9 cellular contexts compared by ENCODE assay signal in the genomic region with DNA sequence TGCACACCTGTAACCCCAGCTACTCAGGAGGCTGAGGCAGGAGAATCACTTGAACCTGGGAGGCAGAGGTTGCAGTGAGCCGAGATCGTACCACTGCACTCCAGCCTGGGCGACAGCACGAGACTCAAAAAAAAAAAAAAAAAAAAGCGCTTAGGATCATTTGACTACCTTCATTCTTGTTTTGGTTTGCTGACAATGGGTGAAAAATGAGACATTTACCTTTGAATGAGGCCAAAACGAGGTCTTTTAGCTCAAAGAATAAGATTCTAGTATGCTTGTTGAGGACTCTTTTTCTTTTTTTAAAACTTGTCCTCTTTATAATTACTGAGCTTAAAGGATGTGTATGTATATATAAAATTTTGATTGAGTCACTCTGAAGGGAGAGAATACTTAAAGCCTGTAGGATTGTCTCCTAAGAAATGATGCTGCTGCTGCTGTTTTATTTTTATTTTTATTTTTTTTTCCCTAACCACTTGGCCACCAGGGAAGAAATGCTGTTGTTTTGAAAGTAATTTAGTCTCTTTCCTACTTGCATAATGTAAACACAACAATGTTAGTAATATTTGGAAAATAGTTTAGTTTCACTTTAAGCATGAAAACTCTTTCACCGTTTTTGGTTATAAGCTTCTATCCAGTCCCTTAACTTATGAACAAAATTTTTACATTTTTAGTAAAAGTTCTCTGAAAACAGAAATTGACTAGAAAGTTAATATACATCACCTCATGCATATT. TPM values are rescaled to one million over a fixed set of nuclear protein-coding genes. Genes with fewer than 3 reads are reported as not detected.
DNase-seq lines count a peak whose midpoint lies in the region; ATAC-seq, FAIRE-seq and TF ChIP-seq lines count a peak whose summit lies in the region.
"Had no signal": no experiment of that assay in that cellular context is flagged by ENCODE, and none has a peak within 500 bp of the region (broad histone marks: within the 10 kb centered on the region; RNA-seq: fewer than 3 reads in every experiment).

No MANE protein-coding gene starts in this region.

- BruUV-seq in HepG2 (replicated peaks; lab: Mats Ljungman, UMichigan), result no TSS peak

- CTCF ChIA-PET in HepG2 (lab: Yijun Ruan, JAX; ENCODE audit: low intra/inter-chr PET ratio, low total read pairs), result no interaction called here
- CTCF ChIA-PET in activated CD8-positive, alpha-beta T cell treated with anti-CD3 and anti-CD28 coated beads, Interleukin-2, amount 10 ng/mL, durations not matched to agents 7 days and 5 days (lab: Charles Lee), result interaction anchor here (1.4 to 2.0 kb wide), 3 partner anchors 8 to 154 kb away, joined by 6 to 10 read pairs (median 6); a partner anchor contains a TSS

- peak overlapping the region; percentile 61 for H3K27ac Mint-ChIP-seq in activated CD8-positive, alpha-beta T cell treated with anti-CD3 and anti-CD28 coated beads, Interleukin-2, amount 10 ng/mL, durations not matched to agents 7 days and 5 days
- H3K27ac Mint-ChIP-seq in type B pancreatic cell, result no peak overlapping the region

- TF ChIP-seq RAD21 in liver (IDR thresholded peaks at IDR 0.05), result no peak
- no peak for TF ChIP-seq RAD21 in HepG2 (CRISPR knock-in tag; IDR thresholded peaks at IDR 0.05)

- peaks cover 64% of the 10 kb centered on the region for H3K79me2 ChIP-seq in HepG2 (ENCODE audit: insufficient read depth, low read length)

- H3K27me3 ChIP-seq in liver (ENCODE audit: control insufficient read depth in 4 of 4, insufficient read depth in 4 of 4, low read length in 3 of 4), result no peaks in the 10 kb centered on the region
- H3K27me3 ChIP-seq in HepG2 (ENCODE audit: control insufficient read depth in 1 of 2, insufficient read depth in 2 of 2, low read length in 2 of 2), result no peaks in the 10 kb centered on the region
- no peaks in the 10 kb centered on the region for H3K27me3 ChIP-seq in transverse colon
- H3K27me3 ChIP-seq: esophagus muscularis mucosa had no signal

- H3K27ac ChIP-seq in liver (ENCODE audit: low read depth in 1 of 2, low read length in 2 of 2), result no peak overlapping the region
- H3K27ac ChIP-seq in HepG2 (ENCODE audit: extremely low read length, insufficient read depth, low read length), result no peak overlapping the region
- peak overlapping the region in 3 of 4 donors; percentile 5 to 26 (median 24) for H3K27ac ChIP-seq in transverse colon
- H3K27ac ChIP-seq: esophagus muscularis mucosa had no signal

- TF ChIP-seq CTCF in liver (IDR thresholded peaks at IDR 0.05; ENCODE audit: low read depth, low read length, missing input control) (no peak), HepG2 (CRISPR knock-in tag; IDR thresholded peaks at IDR 0.05) (no peak), transverse colon (IDR thresholded peaks at IDR 0.05) (peak in 1 of 5 experiments; percentile 10), type B pancreatic cell (conservative IDR thresholded peaks at IDR 0.05) (no peak)

- peaks cover 44% of the 10 kb centered on the region for H3K4me1 Mint-ChIP-seq in activated CD8-positive, alpha-beta T cell treated with anti-CD3 and anti-CD28 coated beads, Interleukin-2, amount 10 ng/mL, durations not matched to agents 7 days and 5 days (ENCODE audit: low read depth)
- H3K4me1 Mint-ChIP-seq in type B pancreatic cell (ENCODE audit: unreplicated experiment), result peaks cover 4% of the 10 kb centered on the region

- in situ Hi-C loops in HepG2 (cut with HindIII; ENCODE audit: extremely low pct_ligation_motif_present, low pct_unique_long_range_greater_than_20kb), result no loop called here
- in situ Hi-C loops in transverse colon (cut with MboI; ENCODE audit: low pct_ligation_motif_present in 1 of 4, low pct_unique_long_range_greater_than_20kb in 1 of 4, low sequenced_read_pairs in 3 of 4), result no loop called here

- ATAC-seq in HepG2 (no peak), HG02973 (IDR thresholded peaks at IDR 0.05; ENCODE audit: unreplicated experiment) (peak; percentile 14)
- ATAC-seq in activated CD8-positive, alpha-beta T cell treated with anti-CD3 and anti-CD28 coated beads, Interleukin-2, amount 10 ng/mL, durations not matched to agents 7 days and 5 days, result peak; percentile 3

- H3K9me3 Mint-ChIP-seq in activated CD8-positive, alpha-beta T cell treated with anti-CD3 and anti-CD28 coated beads, Interleukin-2, amount 10 ng/mL, durations not matched to agents 7 days and 5 days (ENCODE audit: insufficient read depth), result no peaks in the 10 kb centered on the region
- no peaks in the 10 kb centered on the region for H3K9me3 Mint-ChIP-seq in type B pancreatic cell

- no peak overlapping the region for H3K4me2 ChIP-seq in HepG2 (ENCODE audit: low read depth, low read length)

- H3K4me3 Mint-ChIP-seq in activated CD8-positive, alpha-beta T cell treated with anti-CD3 and anti-CD28 coated beads, Interleukin-2, amount 10 ng/mL, durations not matched to agents 7 days and 5 days, result peak overlapping the region; percentile 61
- no peak overlapping the region for H3K4me3 Mint-ChIP-seq in type B pancreatic cell

- no peak for FAIRE-seq in HepG2 (lab: Jason Lieb, UNC)

- H3K9me3 ChIP-seq in liver (ENCODE audit: control insufficient read depth in 4 of 4, low read length in 3 of 4) (no peaks in the 10 kb centered on the region), HepG2 (ENCODE audit: low read length) (no peaks in the 10 kb centered on the region), transverse colon (no peaks in the 10 kb centered on the region)
- H3K9me3 ChIP-seq: esophagus muscularis mucosa had no signal

- peaks cover 7% of the 10 kb centered on the region; the same call in 1 of the 2 replicates for H4K20me1 ChIP-seq in HepG2 (ENCODE audit: insufficient read depth, low read length)

- H3K4me3 ChIP-seq in liver (ENCODE audit: low read depth in 1 of 3, low read length in 3 of 3) (no peak overlapping the region), HepG2 (replicated peaks in 1 of 3; ENCODE audit: insufficient read depth in 1 of 3, low read depth in 2 of 3, low read length in 3 of 3) (no peak overlapping the region), transverse colon (peak overlapping the region in 1 of 4 donors; percentile 5)

- H3K9ac ChIP-seq in liver (ENCODE audit: low read depth in 1 of 2, low read length in 2 of 2), result peak overlapping the region; percentile 1 to 27
- H3K9ac ChIP-seq in HepG2 (ENCODE audit: insufficient read depth, low read depth, low read length), result no peak overlapping the region

- peaks cover 47% of the 10 kb centered on the region for H3K36me3 Mint-ChIP-seq in activated CD8-positive, alpha-beta T cell treated with anti-CD3 and anti-CD28 coated beads, Interleukin-2, amount 10 ng/mL, durations not matched to agents 7 days and 5 days (ENCODE audit: low read depth)
- peaks cover 11% of the 10 kb centered on the region for H3K36me3 Mint-ChIP-seq in type B pancreatic cell

- DNase-seq in HepG2 (ENCODE audit: low spot score) (no peak), transverse colon (no peak), germinal center (ENCODE audit: low spot score) (no peak), DMS114 treated with DMSO at 0.1 percent for 48 hours (lab: John Stamatoyannopoulos, UW; ENCODE audit: unreplicated experiment) (no peak), type B pancreatic cell (ENCODE audit: extremely low spot score, unreplicated experiment) (no peak)
- no peak for DNase-seq in activated CD8-positive, alpha-beta T cell treated with anti-CD3 and anti-CD28 coated beads, Interleukin-2, amount 10 ng/mL, durations not matched to agents 7 days and 5 days

- no peak for TF ChIP-seq EP300 in HepG2 (IDR thresholded peaks at IDR 0.05; ENCODE audit: low read depth in 2 of 2, low read length in 2 of 2)
- no peak for TF ChIP-seq EP300 in HepG2 (CRISPR knock-in tag; IDR thresholded peaks at IDR 0.05; ENCODE audit: borderline replicate concordance)
- no peak for TF ChIP-seq EP300 in transverse colon (IDR thresholded peaks at IDR 0.05; ENCODE audit: low read depth)

- no peak overlapping the region for H2AFZ ChIP-seq in HepG2 (ENCODE audit: low read length)

- intact Hi-C loops in HepG2 (cut with micrococcal nuclease; ENCODE audit: unreplicated experiment), result no loop called here
- intact Hi-C loops in transverse colon (cut with DNase I; ENCODE audit: low total_unique reads), result no loop called here

- POLR2A ChIA-PET in HepG2 (lab: Yijun Ruan, JAX), result no interaction called here
- POLR2A ChIA-PET in activated CD8-positive, alpha-beta T cell treated with anti-CD3 and anti-CD28 coated beads, Interleukin-2, amount 10 ng/mL, durations not matched to agents 7 days and 5 days (lab: Charles Lee), result interaction anchor here (0.6 to 1.3 kb wide), 5 partner anchors 8 to 1058 kb away, joined by 3 to 9 read pairs (median 3); a partner anchor contains a TSS

- TF ChIP-seq POLR2A in HepG2 (IDR thresholded peaks at IDR 0.05; ENCODE audit: insufficient read depth in 1 of 2, low read depth in 2 of 2, low read length in 2 of 2), result no peak
- no peak for TF ChIP-seq POLR2A in transverse colon (IDR thresholded peaks at IDR 0.05)

- H3K36me3 ChIP-seq in liver (ENCODE audit: control insufficient read depth in 4 of 4, insufficient read depth in 3 of 4, low read depth in 1 of 4, low read length in 3 of 4), result peaks cover 2 to 11% (median 7%) of the 10 kb centered on the region in 4 donors
- peaks cover 4 to 33% of the 10 kb centered on the region in 2 experiments; a peak in 4 of 5 replicates for H3K36me3 ChIP-seq in HepG2 (replicated peaks in 1 of 2; ENCODE audit: control insufficient read depth in 1 of 2, insufficient read depth in 2 of 2, low read length in 2 of 2)
- H3K36me3 ChIP-seq in transverse colon, result peaks cover 0 to 20% (median 7%) of the 10 kb centered on the region in 4 donors

- H3K27me3 Mint-ChIP-seq in activated CD8-positive, alpha-beta T cell treated with anti-CD3 and anti-CD28 coated beads, Interleukin-2, amount 10 ng/mL, durations not matched to agents 7 days and 5 days (ENCODE audit: low read depth), result no peaks in the 10 kb centered on the region
- H3K27me3 Mint-ChIP-seq in type B pancreatic cell, result no peaks in the 10 kb centered on the region

- WGBS in liver, result 71% methylated on average over 7 of the region's 7 CpGs
- WGBS in HepG2 (ENCODE audit: low lambda C conversion rate), result 94% methylated on average over 7 of the region's 7 CpGs
- 65 to 78% methylated on average over 7 of the region's 7 CpGs for WGBS in transverse colon (ENCODE audit: low coverage in 1 of 2), 2 donors

- H3K4me1 ChIP-seq in liver (ENCODE audit: control insufficient read depth in 4 of 4, insufficient read depth in 4 of 4, low read length in 3 of 4) (peaks cover 9 to 19% (median 11%) of the 10 kb centered on the region in 4 donors), HepG2 (ENCODE audit: insufficient read depth, low read length) (peaks cover 32% of the 10 kb centered on the region), transverse colon (peaks cover 21 to 62% (median 39%) of the 10 kb centered on the region in 4 donors)

RNA-seq across cellular contexts. Expression of a gene that starts 7.9 kb away (rescaled TPM):
- total RNA-seq in liver, result 10 to 100 TPM; 31.5 to 32.9 TPM
- polyA plus RNA-seq in liver, result 1 to 10 TPM; 6.3 to 7.2 TPM
- total RNA-seq in HepG2 (2016; rRNA removed; fragmentation: Illumina TruSeq; extraction: Trizol), result 29.3 and 39.3 TPM in 2 replicates
- 4.9 and 5.0 TPM in 2 replicates for total RNA-seq in HepG2 (2016; cell fraction: cytosol; rRNA removed; fragmentation: Illumina TruSeq; extraction: Trizol; ENCODE audit: low read depth)
- 28.5 and 36.6 TPM in 2 replicates for total RNA-seq in HepG2 (2016; cell fraction: insoluble cytoplasmic fraction; rRNA removed; fragmentation: Illumina TruSeq; extraction: Trizol)
- total RNA-seq in HepG2 (2016; cell fraction: membrane; rRNA removed; fragmentation: Illumina TruSeq; extraction: Trizol), result 5.9 and 6.6 TPM in 2 replicates
- total RNA-seq in HepG2 (2016; cell fraction: nucleus; rRNA removed; fragmentation: Illumina TruSeq; extraction: Trizol), result 33.6 and 38.5 TPM in 2 replicates
- polyA plus RNA-seq in HepG2 (2011; rRNA removed), result 14.8 and 17.6 TPM in 2 replicates
- polyA plus RNA-seq in HepG2 (2011; cell fraction: cytosol; rRNA removed), result 6.1 and 9.3 TPM in 2 replicates
- 21.6 and 22.5 TPM in 2 replicates for polyA plus RNA-seq in HepG2 (2011; cell fraction: nucleus; rRNA removed)
- polyA plus RNA-seq in HepG2 (2012), result 11.2 and 13.1 TPM in 2 replicates
- 0.72 and 0.75 TPM in 2 replicates for polyA plus RNA-seq in HepG2 (2016; cell fraction: cytosol; fragmentation: Illumina TruSeq; extraction: Trizol; ENCODE audit: low read depth)
- polyA plus RNA-seq in HepG2 (2016; cell fraction: insoluble cytoplasmic fraction; fragmentation: Illumina TruSeq; extraction: Trizol; ENCODE audit: low read depth), result 14.8 and 15.8 TPM in 2 replicates
- 1.4 and 1.5 TPM in 2 replicates for polyA plus RNA-seq in HepG2 (2016; cell fraction: membrane; fragmentation: Illumina TruSeq; extraction: Trizol; ENCODE audit: low read depth)
- 28.2 and 31.8 TPM in 2 replicates for polyA plus RNA-seq in HepG2 (2016; cell fraction: nucleus; fragmentation: Illumina TruSeq; extraction: Trizol; ENCODE audit: insufficient read depth, low read depth)
- polyA minus RNA-seq in HepG2 (2011; rRNA and poly(A)+ RNA removed; ENCODE audit: low replicate concordance), result 16.4 and 17.3 TPM in 2 replicates
- 17.6 and 20.7 TPM in 2 replicates for polyA minus RNA-seq in HepG2 (2011; cell fraction: cytosol; rRNA and poly(A)+ RNA removed)
- 50.2 and 58.7 TPM in 2 replicates for polyA minus RNA-seq in HepG2 (2011; cell fraction: nucleus; rRNA and poly(A)+ RNA removed)
- total RNA-seq in activated CD8-positive, alpha-beta T cell treated with anti-CD3 and anti-CD28 coated beads, Interleukin-2, amount 10 ng/mL, durations not matched to agents 7 days and 5 days, result 10 to 100 TPM; 23.6 to 24.8 TPM
- total RNA-seq in transverse colon, result 10 to 100 TPM; 15.9 to 52.7 (median 49.4) TPM
- 26.6 and 28.1 TPM in 2 replicates for total RNA-seq in type B pancreatic cell (ENCODE audit: low replicate concordance)

Comparison
In these comparisons a context has a peak if more than half of its experiments do, and no peak if none do; other contexts are left out.
1. H3K27ac ChIP-seq: peak in transverse colon (3 of 4); none in liver (0 of 2) and HepG2 (single experiment).